ENCODE assay signal across 13 cellular contexts in genomic region chr12:6774557-6775062, GRCh38. TPM values are rescaled to one million over a fixed set of nuclear protein-coding genes. Genes with fewer than 3 reads are reported as not detected.
DNase-seq lines count a peak whose midpoint lies in the region; ATAC-seq and TF ChIP-seq lines count a peak whose summit lies in the region.
"Had no signal": no experiment of that assay in that cellular context is flagged by ENCODE, and none has a peak within 500 bp of the region (broad histone marks: within the 10 kb centered on the region; RNA-seq: fewer than 3 reads in every experiment).

No MANE protein-coding gene starts in this region.

- DNase-seq in NK-92 treated with Interleukin-12 subunit alpha and Interleukin-12 subunit beta, amount 100 ng/mL, for 24 hours (lab: John Stamatoyannopoulos, UW), result peak; percentile 55
- DNase-seq in NK-92 (lab: John Stamatoyannopoulos, UW; ENCODE audit: unreplicated experiment) (no peak), endothelial cell (ENCODE audit: low spot score) (no peak), SW 1271 (lab: John Stamatoyannopoulos, UW) (no peak)
- peak; percentile 92 for DNase-seq in activated CD8-positive, alpha-beta memory T cell treated with anti-CD3 and anti-CD28 coated beads, Interleukin-2, amount 10 ng/mL, durations not matched to agents 7 days and 5 days
- peak; percentile 74 for DNase-seq in stimulated activated CD8-positive, alpha-beta memory T cell treated with anti-CD3 and anti-CD28 coated beads, Interleukin-4, amount 100 ng/mL, for 48 hours
- no peak for DNase-seq in activated CD4-positive, CD25-positive, alpha-beta regulatory T cell treated with anti-CD3 and anti-CD28 coated beads, Interleukin-2, amount 50 U/mL, for 72 hours
- DNase-seq: gastrocnemius medialis, kidney glomerular epithelial cell, OCI-M1, tibial artery had no signal

- no peak for TF ChIP-seq CTCF in endothelial cell (IDR thresholded peaks at IDR 0.05; ENCODE audit: unreplicated experiment)

- peak overlapping the region; percentile 90 for H3K4me3 Mint-ChIP-seq in activated CD8-positive, alpha-beta memory T cell treated with anti-CD3 and anti-CD28 coated beads, Interleukin-2, amount 10 ng/mL, durations not matched to agents 7 days and 5 days
- peak overlapping the region; percentile 56 for H3K4me3 Mint-ChIP-seq in endothelial cell (ENCODE audit: unreplicated experiment)

- H3K27me3 Mint-ChIP-seq in activated CD8-positive, alpha-beta memory T cell treated with anti-CD3 and anti-CD28 coated beads, Interleukin-2, amount 10 ng/mL, durations not matched to agents 7 days and 5 days, result no peaks in the 10 kb centered on the region
- H3K27me3 Mint-ChIP-seq in endothelial cell (ENCODE audit: unreplicated experiment), result peaks cover 18% of the 10 kb centered on the region

- peak; percentile 63 for ATAC-seq in activated CD8-positive, alpha-beta memory T cell treated with anti-CD3 and anti-CD28 coated beads, Interleukin-2, amount 10 ng/mL, durations not matched to agents 7 days and 5 days
- no peak for ATAC-seq in HG02759 (IDR thresholded peaks at IDR 0.05; ENCODE audit: unreplicated experiment)
- ATAC-seq: gastrocnemius medialis had no signal

- H3K4me1 Mint-ChIP-seq in activated CD8-positive, alpha-beta memory T cell treated with anti-CD3 and anti-CD28 coated beads, Interleukin-2, amount 10 ng/mL, durations not matched to agents 7 days and 5 days, result peaks cover 64% of the 10 kb centered on the region
- peaks cover 49% of the 10 kb centered on the region for H3K4me1 Mint-ChIP-seq in endothelial cell (ENCODE audit: unreplicated experiment)

- peaks cover 53% of the 10 kb centered on the region for H3K36me3 Mint-ChIP-seq in activated CD8-positive, alpha-beta memory T cell treated with anti-CD3 and anti-CD28 coated beads, Interleukin-2, amount 10 ng/mL, durations not matched to agents 7 days and 5 days
- peaks cover 59% of the 10 kb centered on the region for H3K36me3 Mint-ChIP-seq in endothelial cell (ENCODE audit: low read depth, unreplicated experiment)

- H3K9me3 Mint-ChIP-seq in activated CD8-positive, alpha-beta memory T cell treated with anti-CD3 and anti-CD28 coated beads, Interleukin-2, amount 10 ng/mL, durations not matched to agents 7 days and 5 days (ENCODE audit: low read depth), result no peaks in the 10 kb centered on the region
- no peaks in the 10 kb centered on the region for H3K9me3 Mint-ChIP-seq in endothelial cell (ENCODE audit: unreplicated experiment)

- H3K27ac Mint-ChIP-seq in activated CD8-positive, alpha-beta memory T cell treated with anti-CD3 and anti-CD28 coated beads, Interleukin-2, amount 10 ng/mL, durations not matched to agents 7 days and 5 days, result peak overlapping the region; percentile 95
- no peak overlapping the region for H3K27ac Mint-ChIP-seq in endothelial cell (ENCODE audit: unreplicated experiment)

- CTCF ChIA-PET in activated CD8-positive, alpha-beta memory T cell treated with anti-CD3 and anti-CD28 coated beads, Interleukin-2, amount 10 ng/mL, durations not matched to agents 7 days and 5 days (lab: Charles Lee), result interaction anchor here (0.8 to 12.3 kb wide), 10 partner anchors 7 to 130 kb away, joined by 3 to 108 read pairs (median 8); partner anchors contain the start of genes CDCA3, COPS7A, LRRC23 and MLF2

RNA-seq across cellular contexts. Expression of gene LAG3, which starts 2.3 kb away (rescaled TPM):
- 100 to 1,000 TPM; 320 to 420 TPM for total RNA-seq in activated CD8-positive, alpha-beta memory T cell treated with anti-CD3 and anti-CD28 coated beads, Interleukin-2, amount 10 ng/mL, durations not matched to agents 7 days and 5 days
- total RNA-seq in endothelial cell (ENCODE audit: unreplicated experiment), result 7.6 TPM
- total RNA-seq: A172, gastrocnemius medialis had no signal

RNA-seq across cellular contexts. Expression of gene PTMS, which starts 8.4 kb away (rescaled TPM):
- total RNA-seq in activated CD8-positive, alpha-beta memory T cell treated with anti-CD3 and anti-CD28 coated beads, Interleukin-2, amount 10 ng/mL, durations not matched to agents 7 days and 5 days, result 100 to 1,000 TPM; 131 to 142 TPM
- 864 TPM for total RNA-seq in endothelial cell (ENCODE audit: unreplicated experiment)

RNA-seq across cellular contexts. Expression of gene CD4, which starts 14.7 kb away (rescaled TPM):
- 1 to 10 TPM in 1 of 2 experiments, under 1 TPM in 1; 0.82 to 1.8 TPM for total RNA-seq in activated CD8-positive, alpha-beta memory T cell treated with anti-CD3 and anti-CD28 coated beads, Interleukin-2, amount 10 ng/mL, durations not matched to agents 7 days and 5 days
- total RNA-seq in endothelial cell (ENCODE audit: unreplicated experiment), result 4.7 TPM
- total RNA-seq: A172 had no signal

RNA-seq across cellular contexts. Expression of gene MLF2, which starts 21.7 kb away (rescaled TPM):
- total RNA-seq in activated CD8-positive, alpha-beta memory T cell treated with anti-CD3 and anti-CD28 coated beads, Interleukin-2, amount 10 ng/mL, durations not matched to agents 7 days and 5 days, result 100 to 1,000 TPM; 102 to 113 TPM
- 118 TPM for total RNA-seq in endothelial cell (ENCODE audit: unreplicated experiment)

RNA-seq across cellular contexts. Expression of gene GPR162, which starts 47.0 kb away (rescaled TPM):
- under 1 TPM in 1 of 2 experiments, not detected in 1; 0.82 TPM for total RNA-seq in activated CD8-positive, alpha-beta memory T cell treated with anti-CD3 and anti-CD28 coated beads, Interleukin-2, amount 10 ng/mL, durations not matched to agents 7 days and 5 days
- total RNA-seq in endothelial cell (ENCODE audit: unreplicated experiment), result 52.7 TPM

Comparison
In these comparisons a context has a peak if more than half of its experiments do, and no peak if none do; other contexts are left out.
1. DNase-seq: peak in NK-92 treated with Interleukin-12 subunit alpha and Interleukin-12 subunit beta, amount 100 ng/mL, for 24 hours (single experiment), activated CD8-positive, alpha-beta memory T cell treated with anti-CD3 and anti-CD28 coated beads, Interleukin-2, amount 10 ng/mL, durations not matched to agents 7 days and 5 days (single experiment) and stimulated activated CD8-positive, alpha-beta memory T cell treated with anti-CD3 and anti-CD28 coated beads, Interleukin-4, amount 100 ng/mL, for 48 hours (single experiment); none in NK-92 (single experiment), endothelial cell (single experiment), SW 1271 (0 of 2) and activated CD4-positive, CD25-positive, alpha-beta regulatory T cell treated with anti-CD3 and anti-CD28 coated beads, Interleukin-2, amount 50 U/mL, for 72 hours (single experiment).
2. RNA of gene LAG3, which starts 2.3 kb away (total RNA-seq): 320 to 420 TPM in activated CD8-positive, alpha-beta memory T cell treated with anti-CD3 and anti-CD28 coated beads, Interleukin-2, amount 10 ng/mL, durations not matched to agents 7 days and 5 days; 7.6 TPM in endothelial cell (single experiment); every median in the first group is over 10 times any median in the second.